Comparison of ENCODE assay signal across 8 cellular contexts in the genomic region with DNA sequence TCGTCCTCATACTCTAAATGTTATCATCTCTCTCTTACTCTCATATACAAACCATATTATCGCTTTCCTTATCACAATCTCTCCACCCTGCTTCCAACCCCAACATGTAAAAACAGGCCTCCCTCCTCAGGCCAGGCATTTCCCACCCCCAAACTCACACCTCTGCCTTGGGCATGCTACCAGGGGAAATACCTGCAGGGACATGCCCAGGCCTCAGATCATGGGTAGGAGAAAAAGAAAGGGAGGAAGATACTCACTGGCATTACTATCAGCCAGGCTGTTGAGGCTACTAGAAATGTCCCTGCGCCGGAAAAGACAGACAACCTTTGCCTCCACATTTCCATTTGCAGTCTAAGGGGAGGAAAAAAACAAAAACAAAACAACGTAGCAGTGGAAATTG. TPM values are rescaled to one million over a fixed set of nuclear protein-coding genes. Genes with fewer than 3 reads are reported as not detected.
DNase-seq lines count a peak whose midpoint lies in the region; ATAC-seq, FAIRE-seq and TF ChIP-seq lines count a peak whose summit lies in the region.

No MANE protein-coding gene starts in this region.

- H3K27ac ChIP-seq in HL-60 (replicated peaks) (peak overlapping the region; percentile 97), right cardiac atrium (ENCODE audit: low read length) (peak overlapping the region; percentile 21)

- no peaks in the 10 kb centered on the region for H3K9me3 Mint-ChIP-seq in activated CD8-positive, alpha-beta T cell treated with anti-CD3 and anti-CD28 coated beads for 36 hours
- peaks cover 2 to 3% of the 10 kb centered on the region in 2 donors for H3K9me3 Mint-ChIP-seq in stimulated activated naive B cell treated with anti-CD40 and anti-IgM and Interleukin-4, amounts not matched to agents 10 μg/mL and 1 μg/mL and 100 μg/mL, for 72 hours

- CTCF ChIA-PET in activated CD8-positive, alpha-beta T cell treated with anti-CD3 and anti-CD28 coated beads for 36 hours (lab: Charles Lee), result interaction anchor here (0.9 to 2.7 kb wide), 6 partner anchors 8 to 175 kb away, joined by 3 to 24 read pairs (median 4); a partner anchor contains a TSS

- no peaks in the 10 kb centered on the region for H3K9me3 ChIP-seq in right cardiac atrium (ENCODE audit: control insufficient read depth, low read length)

- ATAC-seq in activated CD8-positive, alpha-beta T cell treated with anti-CD3 and anti-CD28 coated beads for 36 hours, result no peak
- ATAC-seq in right cardiac atrium (no peak), HG02870 (IDR thresholded peaks at IDR 0.05; ENCODE audit: unreplicated experiment) (no peak)
- ATAC-seq in stimulated activated naive B cell treated with anti-CD40 and anti-IgM and Interleukin-4, amounts not matched to agents 10 μg/mL and 1 μg/mL and 100 μg/mL, for 72 hours (replicated peaks), result no peak

- TF ChIP-seq POLR2A in H54 (IDR thresholded peaks at IDR 0.05; ENCODE audit: low read depth, low read length), result no peak

- peak overlapping the region; percentile 95 for H3K27ac Mint-ChIP-seq in activated CD8-positive, alpha-beta T cell treated with anti-CD3 and anti-CD28 coated beads for 36 hours
- peak overlapping the region; percentile 96 for H3K27ac Mint-ChIP-seq in stimulated activated naive B cell treated with anti-CD40 and anti-IgM and Interleukin-4, amounts not matched to agents 10 μg/mL and 1 μg/mL and 100 μg/mL, for 72 hours

- H3K36me3 Mint-ChIP-seq in activated CD8-positive, alpha-beta T cell treated with anti-CD3 and anti-CD28 coated beads for 36 hours (ENCODE audit: low read depth), result peaks cover 73% of the 10 kb centered on the region
- H3K36me3 Mint-ChIP-seq in stimulated activated naive B cell treated with anti-CD40 and anti-IgM and Interleukin-4, amounts not matched to agents 10 μg/mL and 1 μg/mL and 100 μg/mL, for 72 hours, result peaks cover 71 to 74% of the 10 kb centered on the region in 2 donors

- 35% methylated on average over 5 of the region's 5 CpGs for WGBS in right cardiac atrium

- H3K27me3 Mint-ChIP-seq in activated CD8-positive, alpha-beta T cell treated with anti-CD3 and anti-CD28 coated beads for 36 hours, result no peaks in the 10 kb centered on the region
- H3K27me3 Mint-ChIP-seq in stimulated activated naive B cell treated with anti-CD40 and anti-IgM and Interleukin-4, amounts not matched to agents 10 μg/mL and 1 μg/mL and 100 μg/mL, for 72 hours, result no peaks in the 10 kb centered on the region

- H3K27me3 ChIP-seq in HL-60 (ENCODE audit: insufficient read depth, poor library complexity, severe bottlenecking), result no peaks in the 10 kb centered on the region
- no peaks in the 10 kb centered on the region for H3K27me3 ChIP-seq in right cardiac atrium (ENCODE audit: control insufficient read depth, insufficient read depth)

- intact Hi-C loops in activated CD8-positive, alpha-beta T cell treated with anti-CD3 and anti-CD28 coated beads for 36 hours (cut with micrococcal nuclease), result loop anchor here (10.0 kb wide), 1 partner anchor 245 kb away; no protein-coding TSS in a partner anchor
- intact Hi-C loops in right cardiac atrium (cut with DNase I), result loop anchor here in 1 of 4 donors (10.0 kb wide), 1 partner anchor 55 kb away; a partner anchor contains a TSS

- H3K4me1 ChIP-seq in right cardiac atrium (ENCODE audit: control insufficient read depth, insufficient read depth, low read length), result peaks cover 2% of the 10 kb centered on the region

- H3K4me1 Mint-ChIP-seq in activated CD8-positive, alpha-beta T cell treated with anti-CD3 and anti-CD28 coated beads for 36 hours (ENCODE audit: low read depth), result peaks cover 44% of the 10 kb centered on the region
- peaks cover 41 to 65% of the 10 kb centered on the region in 2 donors for H3K4me1 Mint-ChIP-seq in stimulated activated naive B cell treated with anti-CD40 and anti-IgM and Interleukin-4, amounts not matched to agents 10 μg/mL and 1 μg/mL and 100 μg/mL, for 72 hours

- H3K4me3 ChIP-seq in HL-60 (replicated peaks; ENCODE audit: insufficient read depth, low read length), result peak overlapping the region; percentile 81
- H3K4me3 ChIP-seq in right cardiac atrium (ENCODE audit: low read length), result peak overlapping the region; percentile 7

- in situ Hi-C loops in GM13977 (cut with MboI; ENCODE audit: low pct_unique_long_range_greater_than_20kb, low sequenced_read_pairs, unreplicated experiment), result no loop called here

- no peak for FAIRE-seq in H54 (lab: Jason Lieb, UNC)

- no peak for TF ChIP-seq CTCF in HL-60 (IDR thresholded peaks at IDR 0.05; ENCODE audit: insufficient read depth, low read length)
- TF ChIP-seq CTCF in activated CD8-positive, alpha-beta T cell treated with anti-CD3 and anti-CD28 coated beads for 36 hours (IDR thresholded peaks at IDR 0.05), result no peak
- TF ChIP-seq CTCF in GM13977 (IDR thresholded peaks at IDR 0.05; ENCODE audit: extremely low read depth, insufficient read depth, missing control alignments), result no peak

- no peak for DNase-seq in HL-60 (ENCODE audit: low read depth in 1 of 2, low spot score in 1 of 2)
- peak; percentile 51 for DNase-seq in activated CD8-positive, alpha-beta T cell treated with anti-CD3 and anti-CD28 coated beads for 36 hours
- DNase-seq in right cardiac atrium, result no peak
- no peak for DNase-seq in stimulated activated naive B cell treated with anti-CD40 and anti-IgM and Interleukin-4, amounts not matched to agents 10 μg/mL and 1 μg/mL and 100 μg/mL, for 72 hours
- DNase-seq in GM13977 (ENCODE audit: low spot score), result no peak
- no peak for DNase-seq in H54 (ENCODE audit: insufficient read length, low spot score)
- no peak for DNase-seq in LoVo (ENCODE audit: low spot score)

- POLR2A ChIA-PET in activated CD8-positive, alpha-beta T cell treated with anti-CD3 and anti-CD28 coated beads for 36 hours (lab: Charles Lee), result interaction anchor here (0.6 to 3.9 kb wide), 28 partner anchors 8 to 255 kb away, joined by 3 to 59 read pairs (median 6); a partner anchor contains a TSS

- H3K4me3 Mint-ChIP-seq in activated CD8-positive, alpha-beta T cell treated with anti-CD3 and anti-CD28 coated beads for 36 hours, result peak overlapping the region; percentile 86
- peak overlapping the region; percentile 90 to 93 for H3K4me3 Mint-ChIP-seq in stimulated activated naive B cell treated with anti-CD40 and anti-IgM and Interleukin-4, amounts not matched to agents 10 μg/mL and 1 μg/mL and 100 μg/mL, for 72 hours

RNA-seq across cellular contexts. Expression of a gene that starts 1.8 kb away (rescaled TPM):
- total RNA-seq in activated CD8-positive, alpha-beta T cell treated with anti-CD3 and anti-CD28 coated beads for 36 hours, result 100 to 1,000 TPM; 159 to 164 TPM
- total RNA-seq in right cardiac atrium, result 10 to 100 TPM; 34.8 to 47.6 (median 38.3) TPM
- 24.1 TPM for polyA plus RNA-seq in right cardiac atrium

RNA-seq across cellular contexts. Expression of a gene that starts 8.6 kb away (rescaled TPM):
- total RNA-seq in activated CD8-positive, alpha-beta T cell treated with anti-CD3 and anti-CD28 coated beads for 36 hours, result 10 to 100 TPM; 34.4 to 38.0 TPM
- 10 to 100 TPM in 3 of 4 donors, 1 to 10 TPM in 1; 8.0 to 15.3 (median 11.5) TPM for total RNA-seq in right cardiac atrium
- 10.7 TPM for polyA plus RNA-seq in right cardiac atrium

RNA-seq across cellular contexts. Expression of a gene that starts 12.7 kb away (rescaled TPM):
- 100 to 1,000 TPM; 115 to 120 TPM for total RNA-seq in activated CD8-positive, alpha-beta T cell treated with anti-CD3 and anti-CD28 coated beads for 36 hours
- 10 to 100 TPM; 23.5 to 33.3 (median 26.7) TPM for total RNA-seq in right cardiac atrium
- 23.9 TPM for polyA plus RNA-seq in right cardiac atrium

RNA-seq across cellular contexts. Expression of a gene that starts 13.1 kb away (rescaled TPM):
- 1 to 10 TPM in 1 of 2 experiments, under 1 TPM in 1; 0.79 to 1.1 TPM for total RNA-seq in activated CD8-positive, alpha-beta T cell treated with anti-CD3 and anti-CD28 coated beads for 36 hours
- total RNA-seq in right cardiac atrium, result 1 to 10 TPM; 6.1 to 7.9 (median 6.6) TPM
- polyA plus RNA-seq in right cardiac atrium, result 7.9 TPM

RNA-seq across cellular contexts. Expression of a gene that starts 21.9 kb away (rescaled TPM):
- total RNA-seq in activated CD8-positive, alpha-beta T cell treated with anti-CD3 and anti-CD28 coated beads for 36 hours, result 10 to 100 TPM; 59.1 to 61.4 TPM
- 10 to 100 TPM; 10.7 to 23.1 (median 16.7) TPM for total RNA-seq in right cardiac atrium
- polyA plus RNA-seq in right cardiac atrium, result 18.7 TPM
